In genomic region chr11:62665630-62666258, GRCh38 we compare ENCODE assay signal across 2 cellular contexts.
TF ChIP-seq lines count a peak whose summit lies in the region.

No MANE protein-coding gene starts in this region.

TF ChIP-seq in GM23338, 12 proteins besides CTCF, POLR2A, EP300 and RAD21:
- TF ChIP-seq POLR2AphosphoS5 (IDR thresholded peaks at IDR 0.05; ENCODE audit: low read depth) (no peak), ZNF114 (CRISPR knock-in tag; IDR thresholded peaks at IDR 0.05) (no peak), EZH2phosphoT487 (IDR thresholded peaks at IDR 0.05; ENCODE audit: unreplicated experiment) (no peak), EZH2 (IDR thresholded peaks at IDR 0.05; ENCODE audit: low read depth, unreplicated experiment) (no peak), JUNB (IDR thresholded peaks at IDR 0.05; ENCODE audit: unreplicated experiment) (no peak), CREB1 (CRISPR knock-in tag; IDR thresholded peaks at IDR 0.05; ENCODE audit: low read depth) (no peak), REST (IDR thresholded peaks at IDR 0.05; ENCODE audit: unreplicated experiment) (no peak), STAT1 (IDR thresholded peaks at IDR 0.05; ENCODE audit: unreplicated experiment) (no peak)

TF ChIP-seq in H1, 55 proteins besides CTCF, POLR2A, EP300 and RAD21:
- TF ChIP-seq SAP30 (IDR thresholded peaks at IDR 0.05; ENCODE audit: insufficient read depth, insufficient replicate concordance, low read length) (peak; percentile 56), POU5F1 (IDR thresholded peaks at IDR 0.05; ENCODE audit: low read depth, low read length) (no peak), TAF7 (optimal IDR thresholded peaks at IDR 0.05; ENCODE audit: borderline replicate concordance, low read depth, low read length) (peak; percentile 14), POLR2AphosphoS5 (IDR thresholded peaks at IDR 0.05; ENCODE audit: low read depth, low read length) (peak; percentile 80; the same call in 1 of the 2 replicates), JUN (IDR thresholded peaks at IDR 0.05; ENCODE audit: low read depth, low read length) (no peak), CBX8 (IDR thresholded peaks at IDR 0.05; ENCODE audit: borderline replicate concordance, low read depth, low read length) (no peak), SRF (IDR thresholded peaks at IDR 0.05; ENCODE audit: low read depth, low read length) (no peak), ZNF274 (IDR thresholded peaks at IDR 0.05; ENCODE audit: borderline replicate concordance, extremely low read depth, low read length) (no peak)
